ENCODE assay signal across 9 cellular contexts in the genomic region with DNA sequence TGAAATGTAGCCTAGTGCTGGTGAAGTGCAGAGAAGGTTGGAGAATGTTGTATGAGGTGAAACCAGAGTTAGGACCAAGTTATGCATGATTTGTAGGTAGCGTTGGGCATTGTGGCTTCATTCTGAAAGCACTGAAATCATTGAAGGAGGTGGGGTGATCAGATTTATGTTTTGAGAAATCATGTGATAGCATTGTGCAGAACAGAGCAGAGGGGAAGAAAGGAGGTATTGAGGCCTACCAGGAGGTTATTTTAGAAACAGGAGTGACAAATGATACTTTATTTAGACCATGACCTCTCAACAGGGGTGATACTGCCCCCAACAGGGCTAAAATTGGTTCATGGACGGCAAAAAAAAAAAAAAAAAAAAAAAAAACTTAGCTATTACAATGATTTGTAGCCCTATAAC. TPM values are rescaled to one million over a fixed set of nuclear protein-coding genes. Genes with fewer than 3 reads are reported as not detected.
DNase-seq lines count a peak whose midpoint lies in the region; ATAC-seq and TF ChIP-seq lines count a peak whose summit lies in the region.
"Had no signal": no experiment of that assay in that cellular context is flagged by ENCODE, and none has a peak within 500 bp of the region (broad histone marks: within the 10 kb centered on the region; RNA-seq: fewer than 3 reads in every experiment).

No MANE protein-coding gene starts in this region.

- H3K4me1 ChIP-seq in HEK293 (ENCODE audit: control insufficient read depth, insufficient read depth, low read length): no peaks in the 10 kb centered on the region
- H3K4me1 ChIP-seq in parathyroid adenoma: no peaks in the 10 kb centered on the region

- H3K9me3 ChIP-seq in HEK293 (ENCODE audit: control insufficient read depth, insufficient read depth, low read depth, low read length): no peaks in the 10 kb centered on the region
- no peaks in the 10 kb centered on the region for H3K9me3 ChIP-seq in parathyroid adenoma (ENCODE audit: control insufficient read depth, low read length)

- TF ChIP-seq CTCF in HEK293 (tag by site-specific recombination; IDR thresholded peaks at IDR 0.05) (no peak), parathyroid adenoma (IDR thresholded peaks at IDR 0.05) (no peak)

- H3K27me3 ChIP-seq in parathyroid adenoma (ENCODE audit: control insufficient read depth, insufficient read depth, low read length): no peaks in the 10 kb centered on the region

- H3K36me3 ChIP-seq in HEK293 (ENCODE audit: control insufficient read depth in 2 of 2, insufficient read depth in 1 of 2, low read length in 2 of 2): no peaks in the 10 kb centered on the region
- H3K36me3 ChIP-seq in parathyroid adenoma (ENCODE audit: control insufficient read depth, insufficient read depth, low read length): no peaks in the 10 kb centered on the region

- CTCF ChIA-PET in HEK293 (lab: Yijun Ruan, JAX): interaction anchor here (0.7 kb wide), 3 partner anchors 313 to 1148 kb away, joined by 3 to 4 read pairs (median 3); no protein-coding TSS in a partner anchor

- no peaks in the 10 kb centered on the region for H3K79me2 ChIP-seq in parathyroid adenoma

- peak; percentile 36 for DNase-seq in NOMO-1 treated with DMSO at 0.1 percent for 48 hours (lab: John Stamatoyannopoulos, UW; ENCODE audit: unreplicated experiment)
- no peak for DNase-seq in NOMO-1 treated with dmso at 0.1 percent for 144 hours (lab: John Stamatoyannopoulos, UW; ENCODE audit: unreplicated experiment)
- peak; percentile 7 for DNase-seq in MV-4-11 (lab: John Stamatoyannopoulos, UW)
- no peak for DNase-seq in activated CD4-positive, CD25-positive, alpha-beta regulatory T cell treated with anti-CD3 and anti-CD28 coated beads, Interleukin-2, amount 50 U/mL, for 72 hours
- DNase-seq in occipital lobe (lab: John Stamatoyannopoulos, UW): no peak
- DNase-seq: stimulated activated CD4-positive, alpha-beta T cell treated with anti-CD3 and anti-CD28 coated beads, Interleukin-2, amount 100 ng/mL, for 48 hours had no signal

- ATAC-seq in GM18520 (IDR thresholded peaks at IDR 0.05; ENCODE audit: unreplicated experiment): no peak

- H3K9ac ChIP-seq in parathyroid adenoma: no peak overlapping the region

- H3K4me3 ChIP-seq in HEK293 (ENCODE audit: low read depth, low read length) (no peak overlapping the region), parathyroid adenoma (ENCODE audit: low read depth, low read length) (no peak overlapping the region)

- H2AFZ ChIP-seq in parathyroid adenoma: peak overlapping the region; percentile 6

- POLR2A ChIA-PET in HEK293 (lab: Yijun Ruan, JAX): interaction anchor here (0.6 kb wide), 1 partner anchor 386 kb away, joined by 3 read pairs; no protein-coding TSS in a partner anchor

- no peak overlapping the region for H3K4me2 ChIP-seq in parathyroid adenoma (ENCODE audit: low read length)

- H3K27ac ChIP-seq in HEK293 (ENCODE audit: extremely low read depth, low read depth, low read length) (no peak overlapping the region), parathyroid adenoma (no peak overlapping the region)

TF ChIP-seq in HEK293, 187 proteins besides CTCF, POLR2A, EP300 and RAD21:
- TF ChIP-seq, protein P1, sequence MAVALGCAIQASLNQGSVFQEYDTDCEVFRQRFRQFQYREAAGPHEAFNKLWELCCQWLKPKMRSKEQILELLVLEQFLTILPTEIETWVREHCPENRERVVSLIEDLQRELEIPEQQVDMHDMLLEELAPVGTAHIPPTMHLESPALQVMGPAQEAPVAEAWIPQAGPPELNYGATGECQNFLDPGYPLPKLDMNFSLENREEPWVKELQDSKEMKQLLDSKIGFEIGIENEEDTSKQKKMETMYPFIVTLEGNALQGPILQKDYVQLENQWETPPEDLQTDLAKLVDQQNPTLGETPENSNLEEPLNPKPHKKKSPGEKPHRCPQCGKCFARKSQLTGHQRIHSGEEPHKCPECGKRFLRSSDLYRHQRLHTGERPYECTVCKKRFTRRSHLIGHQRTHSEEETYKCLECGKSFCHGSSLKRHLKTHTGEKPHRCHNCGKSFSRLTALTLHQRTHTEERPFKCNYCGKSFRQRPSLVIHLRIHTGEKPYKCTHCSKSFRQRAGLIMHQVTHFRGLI (tag by site-specific recombination; IDR thresholded peaks at IDR 0.05): no peak
- peak; percentile 28; the same call in 1 of the 2 replicates for TF ChIP-seq ZNF654 (tag by site-specific recombination; IDR thresholded peaks at IDR 0.05; ENCODE audit: low read depth)
- TF ChIP-seq BCL11B (tag by site-specific recombination; IDR thresholded peaks at IDR 0.05; ENCODE audit: low read depth): no peak
- no peak for TF ChIP-seq ZSCAN23 (tag by site-specific recombination; IDR thresholded peaks at IDR 0.05)
- TF ChIP-seq, protein P2, sequence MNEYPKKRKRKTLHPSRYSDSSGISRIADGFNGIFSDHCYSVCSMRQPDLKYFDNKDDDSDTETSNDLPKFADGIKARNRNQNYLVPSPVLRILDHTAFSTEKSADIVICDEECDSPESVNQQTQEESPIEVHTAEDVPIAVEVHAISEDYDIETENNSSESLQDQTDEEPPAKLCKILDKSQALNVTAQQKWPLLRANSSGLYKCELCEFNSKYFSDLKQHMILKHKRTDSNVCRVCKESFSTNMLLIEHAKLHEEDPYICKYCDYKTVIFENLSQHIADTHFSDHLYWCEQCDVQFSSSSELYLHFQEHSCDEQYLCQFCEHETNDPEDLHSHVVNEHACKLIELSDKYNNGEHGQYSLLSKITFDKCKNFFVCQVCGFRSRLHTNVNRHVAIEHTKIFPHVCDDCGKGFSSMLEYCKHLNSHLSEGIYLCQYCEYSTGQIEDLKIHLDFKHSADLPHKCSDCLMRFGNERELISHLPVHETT (tag by site-specific recombination; IDR thresholded peaks at IDR 0.05): no peak

RNA-seq across cellular contexts. Expression of a gene that starts 15.6 kb away (rescaled TPM):
- total RNA-seq in occipital lobe: 44.6 TPM

Comparison
In these comparisons a context has a peak if more than half of its experiments do, and no peak if none do; other contexts are left out.
1. DNase-seq: peak in NOMO-1 treated with DMSO at 0.1 percent for 48 hours (single experiment) and MV-4-11 (single experiment); none in NOMO-1 treated with dmso at 0.1 percent for 144 hours (single experiment), activated CD4-positive, CD25-positive, alpha-beta regulatory T cell treated with anti-CD3 and anti-CD28 coated beads, Interleukin-2, amount 50 U/mL, for 72 hours (single experiment) and occipital lobe (single experiment).